8 cellular contexts compared by ENCODE assay signal in the genomic region with DNA sequence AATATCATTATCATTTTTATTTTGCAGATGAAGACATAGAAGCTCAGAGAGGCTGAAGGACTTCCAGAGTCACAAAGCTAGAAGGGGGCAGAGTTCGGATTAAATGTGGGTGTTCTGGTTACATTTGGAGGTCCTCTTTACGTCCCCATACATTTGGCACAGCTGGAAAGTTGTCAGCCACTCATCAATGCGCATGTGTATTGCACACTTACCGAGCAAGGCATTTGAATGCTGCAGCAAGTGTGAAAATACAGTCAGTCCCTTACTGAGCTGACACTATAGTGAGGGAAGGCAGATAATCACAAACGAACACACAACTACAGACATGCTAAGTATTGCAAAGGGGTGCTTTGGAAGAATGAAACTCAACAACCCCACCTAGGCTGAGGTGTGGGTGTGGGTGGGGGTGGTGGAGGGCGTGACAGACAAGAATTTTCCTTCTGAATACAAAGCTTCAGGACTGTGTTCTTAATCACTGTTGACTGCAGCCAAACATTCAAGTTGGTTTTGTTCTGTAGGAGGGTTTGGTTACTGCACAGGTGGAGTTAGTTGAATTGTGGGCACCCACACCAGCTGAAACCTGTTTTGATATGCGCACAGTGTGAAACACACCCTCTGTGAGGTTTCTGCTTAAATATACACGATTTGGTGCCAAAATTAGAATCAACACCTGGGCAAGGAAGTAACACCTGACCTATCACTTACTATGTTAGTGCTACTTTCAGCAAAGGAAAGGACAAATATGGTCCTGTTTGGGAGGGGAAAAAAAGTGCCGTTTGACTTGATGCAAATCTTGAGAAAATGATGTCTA.
A peak's percentile ranks its signal among the peaks of the same experiment; 100 is the strongest.
DNase-seq lines count a peak whose midpoint lies in the region; ATAC-seq and TF ChIP-seq lines count a peak whose summit lies in the region.

No MANE protein-coding gene starts in this region.

- DNase-seq in NCI-H2196 treated with DMSO at 0.1 percent for 48 hours (lab: John Stamatoyannopoulos, UW; ENCODE audit: unreplicated experiment) (peak; percentile 28), DMS 273 (lab: John Stamatoyannopoulos, UW; ENCODE audit: unreplicated experiment) (no peak), osteoblast (ENCODE audit: insufficient read length, low spot score, missing footprints) (no peak), DMS79 (lab: John Stamatoyannopoulos, UW) (no peak)
- DNase-seq in activated naive CD8-positive, alpha-beta T cell treated with anti-CD3 and anti-CD28 coated beads for 36 hours = peak; percentile 53
- DNase-seq in stimulated activated effector memory CD8-positive, alpha-beta T cell treated with anti-CD3 and anti-CD28 coated beads, Interleukin-12 subunit alpha, Interleukin-12 subunit beta, amount 100 ng/mL, for 72 hours (ENCODE audit: low spot score in 2 of 2) = no peak

- TF ChIP-seq CTCF in osteoblast (IDR thresholded peaks at IDR 0.05; ENCODE audit: extremely low read depth, low read depth, low read length) = no peak

- no peaks in the 10 kb centered on the region for H3K27me3 ChIP-seq in osteoblast (ENCODE audit: insufficient read depth, low read length)

- no peak overlapping the region for H2AFZ ChIP-seq in osteoblast (ENCODE audit: low read length)

- peak overlapping the region; percentile 91 for H3K27ac Mint-ChIP-seq in activated naive CD8-positive, alpha-beta T cell treated with anti-CD3 and anti-CD28 coated beads for 36 hours
- no peak overlapping the region for H3K27ac Mint-ChIP-seq in stimulated activated effector memory CD8-positive, alpha-beta T cell treated with anti-CD3 and anti-CD28 coated beads, Interleukin-12 subunit alpha, Interleukin-12 subunit beta, amount 100 ng/mL, for 72 hours

- peaks cover 68% of the 10 kb centered on the region for H3K4me1 Mint-ChIP-seq in activated naive CD8-positive, alpha-beta T cell treated with anti-CD3 and anti-CD28 coated beads for 36 hours
- H3K4me1 Mint-ChIP-seq in stimulated activated effector memory CD8-positive, alpha-beta T cell treated with anti-CD3 and anti-CD28 coated beads, Interleukin-12 subunit alpha, Interleukin-12 subunit beta, amount 100 ng/mL, for 72 hours = peaks cover 65% of the 10 kb centered on the region

- ATAC-seq in GM18858 (IDR thresholded peaks at IDR 0.05; ENCODE audit: unreplicated experiment) (peak; percentile 88), HG02678 (IDR thresholded peaks at IDR 0.05; ENCODE audit: unreplicated experiment) (peak; percentile 91)
- peak; percentile 85 for ATAC-seq in stimulated activated effector memory CD8-positive, alpha-beta T cell treated with anti-CD3 and anti-CD28 coated beads, Interleukin-12 subunit alpha, Interleukin-12 subunit beta, amount 100 ng/mL, for 72 hours

- H3K4me3 ChIP-seq in osteoblast (ENCODE audit: insufficient read depth, low read length) = no peak overlapping the region

- no peaks in the 10 kb centered on the region for H4K20me1 ChIP-seq in osteoblast (ENCODE audit: insufficient read depth, low read length)

- no peak overlapping the region for H3K4me2 ChIP-seq in osteoblast (ENCODE audit: insufficient read depth, low read length)

- no peaks in the 10 kb centered on the region for H3K79me2 ChIP-seq in osteoblast (ENCODE audit: insufficient read depth, low read length)

- H3K36me3 ChIP-seq in osteoblast (ENCODE audit: insufficient read depth, low read length) = no peaks in the 10 kb centered on the region

- no peaks in the 10 kb centered on the region for H3K9me3 ChIP-seq in osteoblast (ENCODE audit: low read depth, low read length)

- peaks cover 10% of the 10 kb centered on the region for H3K9me3 Mint-ChIP-seq in activated naive CD8-positive, alpha-beta T cell treated with anti-CD3 and anti-CD28 coated beads for 36 hours
- no peaks in the 10 kb centered on the region for H3K9me3 Mint-ChIP-seq in stimulated activated effector memory CD8-positive, alpha-beta T cell treated with anti-CD3 and anti-CD28 coated beads, Interleukin-12 subunit alpha, Interleukin-12 subunit beta, amount 100 ng/mL, for 72 hours

- peaks cover 10% of the 10 kb centered on the region for H3K36me3 Mint-ChIP-seq in activated naive CD8-positive, alpha-beta T cell treated with anti-CD3 and anti-CD28 coated beads for 36 hours
- H3K36me3 Mint-ChIP-seq in stimulated activated effector memory CD8-positive, alpha-beta T cell treated with anti-CD3 and anti-CD28 coated beads, Interleukin-12 subunit alpha, Interleukin-12 subunit beta, amount 100 ng/mL, for 72 hours = no peaks in the 10 kb centered on the region

- peak overlapping the region; percentile 64 for H3K4me3 Mint-ChIP-seq in activated naive CD8-positive, alpha-beta T cell treated with anti-CD3 and anti-CD28 coated beads for 36 hours
- no peak overlapping the region for H3K4me3 Mint-ChIP-seq in stimulated activated effector memory CD8-positive, alpha-beta T cell treated with anti-CD3 and anti-CD28 coated beads, Interleukin-12 subunit alpha, Interleukin-12 subunit beta, amount 100 ng/mL, for 72 hours

- H3K27me3 Mint-ChIP-seq in activated naive CD8-positive, alpha-beta T cell treated with anti-CD3 and anti-CD28 coated beads for 36 hours = no peaks in the 10 kb centered on the region

- H3K4me1 ChIP-seq in osteoblast (ENCODE audit: insufficient read depth, low read length) = peaks cover 20% of the 10 kb centered on the region

- H3K27ac ChIP-seq in osteoblast (ENCODE audit: low read depth, low read length) = no peak overlapping the region

Comparison
In these comparisons a context has a peak if more than half of its experiments do, and no peak if none do; other contexts are left out.
1. DNase-seq: peak in NCI-H2196 treated with DMSO at 0.1 percent for 48 hours (single experiment) and activated naive CD8-positive, alpha-beta T cell treated with anti-CD3 and anti-CD28 coated beads for 36 hours (single experiment); none in stimulated activated effector memory CD8-positive, alpha-beta T cell treated with anti-CD3 and anti-CD28 coated beads, Interleukin-12 subunit alpha, Interleukin-12 subunit beta, amount 100 ng/mL, for 72 hours (0 of 2), DMS 273 (single experiment), osteoblast (single experiment) and DMS79 (single experiment).
2. Peak in every context shown above with its lines, with median percentiles within 50 percentile points of each other: ATAC-seq.